ENCODE assay signal across 16 cellular contexts in genomic region chr13:98262307-98262706, GRCh38.
DNase-seq lines count a peak whose midpoint lies in the region; ATAC-seq, FAIRE-seq and TF ChIP-seq lines count a peak whose summit lies in the region.
"Had no signal": no experiment of that assay in that cellular context is flagged by ENCODE, and none has a peak within 500 bp of the region (broad histone marks: within the 10 kb centered on the region; RNA-seq: fewer than 3 reads in every experiment).

No MANE protein-coding gene starts in this region.

- H3K9me3 Mint-ChIP-seq in Caco-2 (ENCODE audit: unreplicated experiment), result no peaks in the 10 kb centered on the region
- H3K9me3 Mint-ChIP-seq in astrocyte (ENCODE audit: unreplicated experiment), result no peaks in the 10 kb centered on the region
- no peaks in the 10 kb centered on the region for H3K9me3 Mint-ChIP-seq in nephron
- H3K9me3 Mint-ChIP-seq: CD4-positive, alpha-beta memory T cell had no signal

- POLR2A ChIA-PET in Caco-2 (lab: Charles Lee), result no interaction called here

- ATAC-seq in mucosa of descending colon, result no peak
- ATAC-seq: HepG2, PC-3 had no signal

- H3K4me1 Mint-ChIP-seq in Caco-2 (ENCODE audit: low read depth, unreplicated experiment) (peaks cover 62% of the 10 kb centered on the region), astrocyte (ENCODE audit: low read depth, unreplicated experiment) (peaks cover 24% of the 10 kb centered on the region), nephron (peaks cover 48% of the 10 kb centered on the region)
- H3K4me1 Mint-ChIP-seq: CD4-positive, alpha-beta memory T cell had no signal

- H4K20me1 ChIP-seq in astrocyte (ENCODE audit: insufficient read depth, low read length), result peaks cover 39% of the 10 kb centered on the region

- H3K36me3 ChIP-seq in Caco-2 (ENCODE audit: control insufficient read depth, insufficient read depth, low read length), result no peaks in the 10 kb centered on the region
- H3K36me3 ChIP-seq in astrocyte (ENCODE audit: insufficient read depth, low read length), result no peaks in the 10 kb centered on the region
- no peaks in the 10 kb centered on the region for H3K36me3 ChIP-seq in mucosa of descending colon (ENCODE audit: low read depth)

- H3K9ac ChIP-seq in astrocyte (ENCODE audit: low read length), result no peak overlapping the region
- H3K9ac ChIP-seq: GM23248 had no signal

- H3K36me3 Mint-ChIP-seq in Caco-2 (ENCODE audit: insufficient read depth, unreplicated experiment), result peaks cover 13% of the 10 kb centered on the region
- H3K36me3 Mint-ChIP-seq in astrocyte (ENCODE audit: low read depth, unreplicated experiment), result peaks cover under 1% of the 10 kb centered on the region
- H3K36me3 Mint-ChIP-seq in nephron (ENCODE audit: low read depth), result no peaks in the 10 kb centered on the region
- H3K36me3 Mint-ChIP-seq: CD4-positive, alpha-beta memory T cell had no signal

- H3K9me3 ChIP-seq in Caco-2, result no peaks in the 10 kb centered on the region
- no peaks in the 10 kb centered on the region for H3K9me3 ChIP-seq in astrocyte (ENCODE audit: insufficient read depth, low read depth, low read length)
- no peaks in the 10 kb centered on the region for H3K9me3 ChIP-seq in mucosa of descending colon

- BruUV-seq in Caco-2 (replicated peaks; lab: Mats Ljungman, UMichigan), result no TSS peak

- peaks cover 46% of the 10 kb centered on the region for H3K79me2 ChIP-seq in astrocyte (ENCODE audit: insufficient read depth, low read length)

- peaks cover 61% of the 10 kb centered on the region for H3K4me1 ChIP-seq in Caco-2
- peaks cover 18% of the 10 kb centered on the region for H3K4me1 ChIP-seq in astrocyte (ENCODE audit: insufficient read depth, low read length)
- H3K4me1 ChIP-seq in mucosa of descending colon (ENCODE audit: low read depth), result peaks cover 16% of the 10 kb centered on the region

- H3K27me3 ChIP-seq in Caco-2 (replicated peaks; ENCODE audit: control insufficient read depth, insufficient read depth, low read length) (no peaks in the 10 kb centered on the region), astrocyte (ENCODE audit: insufficient read depth, low read length) (no peaks in the 10 kb centered on the region)

- no peak overlapping the region for H2AFZ ChIP-seq in astrocyte (ENCODE audit: low read depth, low read length)
- H2AFZ ChIP-seq: GM23248 had no signal

- H3K27ac ChIP-seq in astrocyte (ENCODE audit: low read depth, low read length), result no peak overlapping the region
- H3K27ac ChIP-seq: GM23248, RWPE1 had no signal

- no peaks in the 10 kb centered on the region for H3K27me3 Mint-ChIP-seq in Caco-2 (ENCODE audit: insufficient read depth, unreplicated experiment)
- H3K27me3 Mint-ChIP-seq in astrocyte (ENCODE audit: low read depth, unreplicated experiment), result no peaks in the 10 kb centered on the region
- no peaks in the 10 kb centered on the region for H3K27me3 Mint-ChIP-seq in nephron (ENCODE audit: low read depth)
- H3K27me3 Mint-ChIP-seq: CD4-positive, alpha-beta memory T cell had no signal

- no peak overlapping the region for H3K4me2 ChIP-seq in astrocyte (ENCODE audit: low read length)

- DNase-seq in Caco-2 (no peak), NCI-H526 (lab: John Stamatoyannopoulos, UW) (peak; percentile 92 to 93), astrocyte (ENCODE audit: low read depth) (no peak), NCI-H2171 (lab: John Stamatoyannopoulos, UW) (no peak), GM20000 (ENCODE audit: low spot score) (no peak), mucosa of descending colon (no peak)
- DNase-seq in stimulated activated CD4-positive, alpha-beta T cell treated with anti-CD3 and anti-CD28 coated beads, Interleukin-12 subunit alpha, Interleukin-12 subunit beta, amount 100 ng/mL, for 4 hours, result no peak
- DNase-seq: CD4-positive, alpha-beta memory T cell; GM23248; KG1; NCI-H1436; NCI-H82; PC-3 had no signal

- H3K4me3 ChIP-seq in Caco-2 (ENCODE audit: low read depth, low read length) (no peak overlapping the region), astrocyte (ENCODE audit: insufficient read depth, low read depth, low read length) (no peak overlapping the region), mucosa of descending colon (no peak overlapping the region)
- H3K4me3 ChIP-seq: GM23248 had no signal

- TF ChIP-seq CTCF in Caco-2 (IDR thresholded peaks at IDR 0.05; ENCODE audit: insufficient read depth in 1 of 2, low read depth in 1 of 2, low read length in 1 of 2, severe bottlenecking in 1 of 2, unreplicated experiment in 1 of 2) (no peak), astrocyte (IDR thresholded peaks at IDR 0.05; ENCODE audit: insufficient read depth, low read depth, low read length) (no peak), nephron (IDR thresholded peaks at IDR 0.05; ENCODE audit: unreplicated experiment in 3 of 3) (no peak), GM20000 (IDR thresholded peaks at IDR 0.05; ENCODE audit: extremely low read depth, missing control alignments) (no peak), mucosa of descending colon (IDR thresholded peaks at IDR 0.05) (no peak)

- CTCF ChIA-PET in Caco-2 (lab: Charles Lee), result no interaction called here

- no peak for FAIRE-seq in astrocyte (lab: Jason Lieb, UNC)
- FAIRE-seq: HepG2 had no signal

- peak overlapping the region; percentile 86 for H3K27ac Mint-ChIP-seq in Caco-2 (ENCODE audit: unreplicated experiment)
- H3K27ac Mint-ChIP-seq in astrocyte (ENCODE audit: unreplicated experiment), result peak overlapping the region; percentile 29
- peak overlapping the region; percentile 89 to 95 (median 94) for H3K27ac Mint-ChIP-seq in nephron

- H3K4me3 Mint-ChIP-seq in Caco-2 (ENCODE audit: unreplicated experiment) (no peak overlapping the region), astrocyte (ENCODE audit: unreplicated experiment) (no peak overlapping the region), nephron (no peak overlapping the region)
- H3K4me3 Mint-ChIP-seq: CD4-positive, alpha-beta memory T cell had no signal

- intact Hi-C loops in Caco-2 (cut with micrococcal nuclease; ENCODE audit: unreplicated experiment), result loop anchor here (10.0 kb wide), 1 partner anchor 88 kb away; the partner anchor contains the start of gene RNF113B
- intact Hi-C loops in mucosa of descending colon (cut with DNase I, micrococcal nuclease), result no loop called here

Comparison
In these comparisons a context has a peak if more than half of its experiments do, and no peak if none do; other contexts are left out.
1. DNase-seq: peak in NCI-H526 (2 of 2); none in Caco-2 (0 of 2), astrocyte (single experiment), NCI-H2171 (single experiment), GM20000 (single experiment), stimulated activated CD4-positive, alpha-beta T cell treated with anti-CD3 and anti-CD28 coated beads, Interleukin-12 subunit alpha, Interleukin-12 subunit beta, amount 100 ng/mL, for 4 hours (single experiment) and mucosa of descending colon (0 of 3).
2. H3K27ac Mint-ChIP-seq: peak in every context shown above with its lines; median percentile 94 in nephron; 86 in Caco-2; 29 in astrocyte.